In the genomic region with DNA sequence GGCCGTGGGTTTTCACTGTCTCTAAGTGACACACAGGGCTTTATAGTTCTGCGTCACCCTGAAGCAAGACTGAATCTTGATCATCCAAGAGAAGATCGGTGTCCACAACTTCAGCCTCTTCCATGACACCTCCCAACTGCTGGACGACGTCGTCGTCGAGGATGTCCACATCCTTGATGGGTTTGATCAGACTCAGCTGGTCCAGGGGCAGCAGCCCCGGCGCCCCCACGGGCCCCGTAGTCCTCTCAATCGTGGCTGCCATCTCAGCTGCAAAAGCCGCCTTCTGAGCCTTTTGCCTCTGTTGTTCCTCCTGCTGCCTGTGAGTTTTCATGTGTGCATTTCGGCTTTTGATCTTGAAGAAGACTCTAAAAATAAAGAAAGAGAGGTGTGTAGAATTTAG, we compare ENCODE assay signal across 19 cellular contexts. TPM values are rescaled to one million over a fixed set of nuclear protein-coding genes. Genes with fewer than 3 reads are reported as not detected.
"Had no signal": no experiment of that assay in that cellular context is flagged by ENCODE, and none has a peak within 500 bp of the region (broad histone marks: within the 10 kb centered on the region; RNA-seq: fewer than 3 reads in every experiment).

No MANE protein-coding gene starts in this region.

- H3K9me3 Mint-ChIP-seq: activated T-cell treated with anti-CD3 and anti-CD28 coated beads, Interleukin-2, amount 50 U/mL, for 72 hours; naive thymus-derived CD8-positive, alpha-beta T cell had no signal

- DNase-seq: activated CD4-positive, alpha-beta T cell treated with anti-CD3 and anti-CD28 coated beads, Interleukin-2, amount 50 U/mL, for 48 hours; activated CD4-positive, CD25-positive, alpha-beta regulatory T cell treated with anti-CD3 and anti-CD28 coated beads, Interleukin-2, amount 50 U/mL, for 72 hours; activated T-cell treated with anti-CD3 and anti-CD28 coated beads, Interleukin-2, amount 50 U/mL, for 72 hours; islet precursor cell; naive thymus-derived CD8-positive, alpha-beta T cell; right cardiac atrium; stimulated activated CD4-positive, alpha-beta T cell treated with anti-CD3 and anti-CD28 coated beads, Interleukin-15, amount 100 ng/mL, for 24 hours; stimulated activated CD4-positive, alpha-beta T cell treated with anti-CD3 and anti-CD28 coated beads, Interleukin-4, amount 100 ng/mL, for 1 hour; stimulated activated naive CD4-positive, alpha-beta T cell treated with Interleukin-2 at 50 U/mL for 16 hours; substantia nigra; T-helper 9 cell had no signal

- H3K4me1 ChIP-seq: tibial nerve had no signal

- ATAC-seq: activated T-cell treated with anti-CD3 and anti-CD28 coated beads, Interleukin-2, amount 50 U/mL, for 72 hours; naive thymus-derived CD8-positive, alpha-beta T cell; right cardiac atrium had no signal

- H3K27ac ChIP-seq: tibial nerve had no signal

- H3K4me3 Mint-ChIP-seq: activated T-cell treated with anti-CD3 and anti-CD28 coated beads, Interleukin-2, amount 50 U/mL, for 72 hours had no signal

- H3K9me3 ChIP-seq: tibial nerve had no signal

- H3K27me3 ChIP-seq: tibial nerve had no signal

- H3K27ac Mint-ChIP-seq: activated T-cell treated with anti-CD3 and anti-CD28 coated beads, Interleukin-2, amount 50 U/mL, for 72 hours had no signal

- H3K27me3 Mint-ChIP-seq: naive thymus-derived CD8-positive, alpha-beta T cell had no signal

- H3K4me3 ChIP-seq: skin epidermis, tibial nerve had no signal

- FAIRE-seq: astrocyte had no signal

RNA-seq across cellular contexts. Expression of a gene that starts 33.5 kb away (rescaled TPM):
- polyA plus RNA-seq: naive thymus-derived CD8-positive, alpha-beta T cell had no signal

RNA-seq across cellular contexts. Expression of a gene that starts 55.1 kb away (rescaled TPM):
- total RNA-seq: chondrocyte; dermis microvascular lymphatic vessel endothelial cell; left lobe of liver; mucosa of gallbladder; naive thymus-derived CD8-positive, alpha-beta T cell; posterior vena cava; right cardiac atrium; tibial nerve had no signal
- polyA plus RNA-seq: naive thymus-derived CD8-positive, alpha-beta T cell; right cardiac atrium had no signal
